12 cellular contexts compared by ENCODE assay signal in genomic region chr5:119285070-119285916, GRCh38.
DNase-seq lines count a peak whose midpoint lies in the region; ATAC-seq and TF ChIP-seq lines count a peak whose summit lies in the region.
"Had no signal": no experiment of that assay in that cellular context is flagged by ENCODE, and none has a peak within 500 bp of the region (broad histone marks: within the 10 kb centered on the region; RNA-seq: fewer than 3 reads in every experiment).

No MANE protein-coding gene starts in this region.

- H3K27me3 Mint-ChIP-seq in activated CD4-positive, alpha-beta T cell treated with anti-CD3 and anti-CD28 coated beads for 36 hours: no peaks in the 10 kb centered on the region
- H3K27me3 Mint-ChIP-seq in endodermal cell (ENCODE audit: insufficient read depth): no peaks in the 10 kb centered on the region

- no peak overlapping the region for H3K9ac ChIP-seq in OCI-LY1 (ENCODE audit: low read length)
- H3K9ac ChIP-seq in endodermal cell (ENCODE audit: extremely low read depth, low read length, poor library complexity, severe bottlenecking): no peak overlapping the region
- H3K9ac ChIP-seq in smooth muscle cell (ENCODE audit: low read depth): no peak overlapping the region

- H3K4me3 ChIP-seq in OCI-LY1 (ENCODE audit: low read depth, low read length, poor library complexity, severe bottlenecking) (no peak overlapping the region), endodermal cell (ENCODE audit: low read length) (peak overlapping the region; percentile 50), smooth muscle cell (no peak overlapping the region), BE2C (ENCODE audit: low read depth, low read length) (no peak overlapping the region)

- H3K4me1 Mint-ChIP-seq in activated CD4-positive, alpha-beta T cell treated with anti-CD3 and anti-CD28 coated beads for 36 hours: peaks cover 100% of the 10 kb centered on the region
- H3K4me1 Mint-ChIP-seq in endodermal cell: peaks cover 72% of the 10 kb centered on the region

- H3F3A ChIP-seq in OCI-LY1 (ENCODE audit: insufficient read depth, low read length): no peaks in the 10 kb centered on the region
- H3F3A ChIP-seq in smooth muscle cell (ENCODE audit: low read depth): peaks cover 21% of the 10 kb centered on the region

- H3K27ac ChIP-seq in OCI-LY1 (ENCODE audit: low read depth, low read length, poor library complexity, severe bottlenecking): no peak overlapping the region
- H3K27ac ChIP-seq in endodermal cell (ENCODE audit: low read depth, low read length): no peak overlapping the region
- peak overlapping the region; percentile 57 for H3K27ac ChIP-seq in smooth muscle cell (ENCODE audit: low read depth)

- no peak for ATAC-seq in activated CD4-positive, alpha-beta T cell treated with anti-CD3 and anti-CD28 coated beads for 36 hours
- ATAC-seq in HG03521 (IDR thresholded peaks at IDR 0.05; ENCODE audit: unreplicated experiment): no peak
- ATAC-seq: esophagus mucosa had no signal

- peak overlapping the region; percentile 93 for H3K27ac Mint-ChIP-seq in activated CD4-positive, alpha-beta T cell treated with anti-CD3 and anti-CD28 coated beads for 36 hours
- H3K27ac Mint-ChIP-seq in endodermal cell: no peak overlapping the region

- no peaks in the 10 kb centered on the region for H4K20me1 ChIP-seq in OCI-LY1 (ENCODE audit: insufficient read depth, low read length)
- no peaks in the 10 kb centered on the region for H4K20me1 ChIP-seq in smooth muscle cell (ENCODE audit: low read depth)

- POLR2A ChIA-PET in activated CD4-positive, alpha-beta T cell treated with anti-CD3 and anti-CD28 coated beads for 36 hours (lab: Charles Lee): interaction anchor here (0.6 to 1.3 kb wide), 2 partner anchors 11 to 12 kb away, joined by 3 read pairs; no protein-coding TSS in a partner anchor

- H3K4me1 ChIP-seq in OCI-LY1 (ENCODE audit: insufficient read depth, low read length, severe bottlenecking) (peaks cover 95% of the 10 kb centered on the region), endodermal cell (ENCODE audit: control insufficient read depth, insufficient read depth, low read length) (peaks cover 34% of the 10 kb centered on the region), smooth muscle cell (ENCODE audit: low read depth) (peaks cover 34% of the 10 kb centered on the region), BE2C (peaks cover 6% of the 10 kb centered on the region)

- H3K9me3 ChIP-seq in OCI-LY1 (ENCODE audit: low read length) (no peaks in the 10 kb centered on the region), endodermal cell (ENCODE audit: control insufficient read depth, low read length) (no peaks in the 10 kb centered on the region), smooth muscle cell (replicated peaks; ENCODE audit: low read depth) (no peaks in the 10 kb centered on the region), BE2C (no peaks in the 10 kb centered on the region)

- 88 to 92% methylated on average over 4 to 5 of the region's 5 CpGs for WGBS in endodermal cell (ENCODE audit: insufficient coverage in 1 of 2, insufficient read length in 1 of 2), 2 experiments
- WGBS in smooth muscle cell (ENCODE audit: low lambda C conversion rate): 70% methylated on average over 5 of the region's 5 CpGs

- peaks cover 39% of the 10 kb centered on the region for H3K36me3 Mint-ChIP-seq in activated CD4-positive, alpha-beta T cell treated with anti-CD3 and anti-CD28 coated beads for 36 hours (ENCODE audit: low read depth)
- peaks cover 5% of the 10 kb centered on the region for H3K36me3 Mint-ChIP-seq in endodermal cell (ENCODE audit: low read depth)

- H3K4me2 ChIP-seq in OCI-LY1 (ENCODE audit: low read length): peak overlapping the region; percentile 2; the same call in 1 of the 2 replicates
- peak overlapping the region; percentile 68 for H3K4me2 ChIP-seq in smooth muscle cell

- no peaks in the 10 kb centered on the region for H3K9me2 ChIP-seq in OCI-LY1 (ENCODE audit: low read depth, low read length)

- DNase-seq in activated CD4-positive, alpha-beta T cell treated with anti-CD3 and anti-CD28 coated beads for 36 hours: no peak
- DNase-seq in activated CD4-positive, alpha-beta T cell treated with anti-CD3 and anti-CD28 coated beads, Interleukin-2, amount 50 U/mL, for 1 hour: no peak
- DNase-seq in endodermal cell (no peak), smooth muscle cell (lab: John Stamatoyannopoulos, UW; ENCODE audit: unreplicated experiment) (no peak), H4 (ENCODE audit: low spot score) (no peak), BE2C (no peak)
- DNase-seq: activated CD8-positive, alpha-beta memory T cell treated with anti-CD3 and anti-CD28 coated beads for 24 hours; stimulated activated CD4-positive, alpha-beta T cell treated with anti-CD3 and anti-CD28 coated beads, Interleukin-15, amount 100 ng/mL, for 24 hours had no signal

- no peak overlapping the region for H3K4me3 Mint-ChIP-seq in activated CD4-positive, alpha-beta T cell treated with anti-CD3 and anti-CD28 coated beads for 36 hours
- no peak overlapping the region for H3K4me3 Mint-ChIP-seq in endodermal cell
- H3K4me3 Mint-ChIP-seq: neural crest cell had no signal

- H3K36me3 ChIP-seq in OCI-LY1 (ENCODE audit: insufficient read depth, low read length) (peaks cover 19% of the 10 kb centered on the region; the same call in 1 of the 2 replicates), endodermal cell (ENCODE audit: control insufficient read depth, insufficient read depth, low read length) (no peaks in the 10 kb centered on the region), smooth muscle cell (ENCODE audit: low read depth) (no peaks in the 10 kb centered on the region), BE2C (no peaks in the 10 kb centered on the region)

- intact Hi-C loops in activated CD4-positive, alpha-beta T cell treated with anti-CD3 and anti-CD28 coated beads for 36 hours (cut with DNase I, micrococcal nuclease): loop anchor here (5.0 kb wide), 1 partner anchor 57 kb away; no protein-coding TSS in a partner anchor

- H2AFZ ChIP-seq in OCI-LY1 (ENCODE audit: low read length) (no peak overlapping the region), smooth muscle cell (ENCODE audit: low read depth) (no peak overlapping the region)

- H3K79me2 ChIP-seq in OCI-LY1 (ENCODE audit: insufficient read depth, low read length) (peaks cover 95% of the 10 kb centered on the region), smooth muscle cell (ENCODE audit: low read depth) (peaks cover 57% of the 10 kb centered on the region)

- H3K27me3 ChIP-seq in OCI-LY1 (ENCODE audit: insufficient read depth, low read length) (no peaks in the 10 kb centered on the region), endodermal cell (ENCODE audit: control insufficient read depth, insufficient read depth, low read length, poor library complexity, severe bottlenecking) (no peaks in the 10 kb centered on the region), smooth muscle cell (ENCODE audit: low read depth) (no peaks in the 10 kb centered on the region), BE2C (no peaks in the 10 kb centered on the region)

- no peak for TF ChIP-seq CTCF in OCI-LY1 (IDR thresholded peaks at IDR 0.05; ENCODE audit: low read length)
- TF ChIP-seq CTCF in endodermal cell (conservative IDR thresholded peaks at IDR 0.05): no peak
- TF ChIP-seq CTCF in smooth muscle cell (IDR thresholded peaks at IDR 0.05; ENCODE audit: borderline replicate concordance, insufficient read depth, poor library complexity, severe bottlenecking): no peak
- TF ChIP-seq CTCF in BE2C (IDR thresholded peaks at IDR 0.05; ENCODE audit: low read depth, low read length): no peak

- CTCF ChIA-PET in activated CD4-positive, alpha-beta T cell treated with anti-CD3 and anti-CD28 coated beads for 36 hours (lab: Charles Lee): interaction anchor here (0.7 kb wide), 1 partner anchor 128 kb away, joined by 4 read pairs; no protein-coding TSS in a partner anchor

- no peaks in the 10 kb centered on the region for H3K9me3 Mint-ChIP-seq in activated CD4-positive, alpha-beta T cell treated with anti-CD3 and anti-CD28 coated beads for 36 hours (ENCODE audit: low read depth)
- no peaks in the 10 kb centered on the region for H3K9me3 Mint-ChIP-seq in endodermal cell
- H3K9me3 Mint-ChIP-seq: neural crest cell had no signal
